12 cellular contexts compared by ENCODE assay signal in genomic region chr3:136730595-136731273, GRCh38. TPM values are rescaled to one million over a fixed set of nuclear protein-coding genes. Genes with fewer than 3 reads are reported as not detected.
DNase-seq lines count a peak whose midpoint lies in the region; ATAC-seq, FAIRE-seq and TF ChIP-seq lines count a peak whose summit lies in the region.
"Had no signal": no experiment of that assay in that cellular context is flagged by ENCODE, and none has a peak within 500 bp of the region (broad histone marks: within the 10 kb centered on the region; RNA-seq: fewer than 3 reads in every experiment).

No MANE protein-coding gene starts in this region.

- POLR2A ChIA-PET in GM12878 (lab: Charles Lee) = interaction anchor here (0.8 kb wide), 3 partner anchors 10 to 21 kb away, joined by 3 to 10 read pairs (median 4); no protein-coding TSS in a partner anchor

- SMC1A ChIA-PET in GM12878 (lab: Charles Lee; ENCODE audit: uncharacterized antibody, unreplicated experiment) = interaction anchor here (0.6 to 2.6 kb wide), 9 partner anchors 11 to 190 kb away, joined by 3 to 15 read pairs (median 4); partner anchors contain the start of gene STAG1

- no peaks in the 10 kb centered on the region for H3K27me3 ChIP-seq in GM12878 (replicated peaks in 1 of 2; ENCODE audit: control insufficient read depth in 2 of 2, insufficient read depth in 2 of 2, low read length in 1 of 2)
- H3K27me3 ChIP-seq in transverse colon = no peaks in the 10 kb centered on the region

- no peak overlapping the region for H3K27ac Mint-ChIP-seq in activated naive CD4-positive, alpha-beta T cell treated with anti-CD3 and anti-CD28 coated beads, Interleukin-2, amount 50 U/mL, for 72 hours
- H3K27ac Mint-ChIP-seq: T-helper 1 cell treated with Interleukin-12 subunit alpha and Interleukin-12 subunit beta and Interleukin-4 antibody, amounts not matched to agents 30 μg/mL and 1 μg/mL, for 36 hours had no signal

- FAIRE-seq in GM12878 (lab: Jason Lieb, UNC) = no peak

- RAD21 ChIA-PET in GM12878 (lab: Charles Lee; ENCODE audit: unreplicated experiment) = interaction anchor here (0.9 to 2.9 kb wide), 3 partner anchors 11 to 22 kb away, joined by 4 to 20 read pairs (median 10); partner anchors contain the start of gene STAG1

- no peaks in the 10 kb centered on the region for H3K9me3 Mint-ChIP-seq in activated naive CD4-positive, alpha-beta T cell treated with anti-CD3 and anti-CD28 coated beads, Interleukin-2, amount 50 U/mL, for 72 hours
- H3K9me3 Mint-ChIP-seq: neural crest cell; T-helper 1 cell treated with Interleukin-12 subunit alpha and Interleukin-12 subunit beta and Interleukin-4 antibody, amounts not matched to agents 30 μg/mL and 1 μg/mL, for 36 hours had no signal

- H3K79me2 ChIP-seq in GM12878 (ENCODE audit: control insufficient read depth, insufficient read depth, low read length) = peaks cover 86% of the 10 kb centered on the region

- peak; percentile 66 to 76 for ATAC-seq in activated naive CD4-positive, alpha-beta T cell treated with anti-CD3 and anti-CD28 coated beads, Interleukin-2, amount 50 U/mL, for 72 hours
- ATAC-seq in HG02870 (IDR thresholded peaks at IDR 0.05; ENCODE audit: unreplicated experiment) (peak; percentile 79), GM12878 (peak; percentile 77)

- no peak for TF ChIP-seq CTCF in GM12878 (IDR thresholded peaks at IDR 0.05 in 2 of 3, conservative IDR thresholded peaks at IDR 0.05 in 1 of 3; ENCODE audit: control insufficient read depth in 2 of 3, extremely low read depth in 1 of 3, insufficient read depth in 1 of 3, low read depth in 3 of 3, low read length in 3 of 3)
- TF ChIP-seq CTCF in transverse colon (IDR thresholded peaks at IDR 0.05) = no peak

- peak overlapping the region; percentile 56 for H3K4me2 ChIP-seq in GM12878 (ENCODE audit: control insufficient read depth, insufficient read depth)

- H2AFZ ChIP-seq in GM12878 (ENCODE audit: control insufficient read depth, low read depth, low read length) = no peak overlapping the region

- no peaks in the 10 kb centered on the region for H3K36me3 Mint-ChIP-seq in activated naive CD4-positive, alpha-beta T cell treated with anti-CD3 and anti-CD28 coated beads, Interleukin-2, amount 50 U/mL, for 72 hours

- TF ChIP-seq POLR2A in GM12878 (IDR thresholded peaks at IDR 0.05; ENCODE audit: low read depth, low read length) (no peak), transverse colon (IDR thresholded peaks at IDR 0.05) (no peak)

- CTCF ChIA-PET in GM12878 (lab: Yijun Ruan, JAX) = interaction anchor here (0.6 to 1.0 kb wide), 5 partner anchors 9 to 541 kb away, joined by 3 to 4 read pairs (median 3); partner anchors contain the start of gene STAG1

- H3K4me3 ChIP-seq in GM12878 = no peak overlapping the region
- H3K4me3 ChIP-seq in transverse colon = no peak overlapping the region

- in situ Hi-C loops in GM12878 (cut with MboI) (no loop called here), transverse colon (cut with MboI; ENCODE audit: low pct_ligation_motif_present in 1 of 4, low pct_unique_long_range_greater_than_20kb in 1 of 4, low sequenced_read_pairs in 3 of 4) (loop anchor here in 2 of 4 donors (25.0 kb wide), 2 partner anchors 343 to 643 kb away; no protein-coding TSS in a partner anchor)

- no peaks in the 10 kb centered on the region for H3K9me3 ChIP-seq in GM12878 (replicated peaks; ENCODE audit: control insufficient read depth, insufficient read depth, low read length)
- no peaks in the 10 kb centered on the region for H3K9me3 ChIP-seq in transverse colon

- intact Hi-C loops in GM12878 (cut with micrococcal nuclease; ENCODE audit: unreplicated experiment) = no loop called here
- intact Hi-C loops in transverse colon (cut with DNase I; ENCODE audit: low total_unique reads) = no loop called here

- peaks cover 0 to under 1% of the 10 kb centered on the region in 2 experiments; a peak in 1 of 4 replicates for H3K36me3 ChIP-seq in GM12878 (ENCODE audit: control insufficient read depth in 2 of 2, insufficient read depth in 2 of 2, low read length in 1 of 2)
- no peaks in the 10 kb centered on the region for H3K36me3 ChIP-seq in transverse colon

- H3K27ac ChIP-seq in GM12878 (ENCODE audit: control insufficient read depth, insufficient read depth) (no peak overlapping the region; the same call in 1 of the 2 replicates), transverse colon (peak overlapping the region; percentile 58 to 68 (median 66))

- DNase-seq in activated naive CD4-positive, alpha-beta T cell treated with anti-CD3 and anti-CD28 coated beads, Interleukin-2, amount 50 U/mL, for 72 hours (ENCODE audit: low spot score in 2 of 2) = no peak
- no peak for DNase-seq in activated naive CD4-positive, alpha-beta T cell treated with anti-CD3 and anti-CD28 coated beads, Interleukin-2, amount 50 U/mL, for 16 hours
- DNase-seq in GM12878 (ENCODE audit: low read depth, low spot score) (peak; percentile 56), transverse colon (peak; percentile 41), DMS 273 treated with DMSO at 0.1 percent for 48 hours (lab: John Stamatoyannopoulos, UW) (no peak), GM19238 (ENCODE audit: insufficient read length, low spot score) (no peak), retina (no peak)
- DNase-seq: effector CD4-positive, alpha-beta T cell; stimulated activated CD4-positive, alpha-beta T cell treated with anti-CD3 and anti-CD28 coated beads, Interleukin-4, amount 100 ng/mL, for 4 hours had no signal

- TF ChIP-seq EP300 in GM12878 (IDR thresholded peaks at IDR 0.05; ENCODE audit: borderline replicate concordance in 1 of 2, control insufficient read depth in 1 of 2, low read depth in 2 of 2, low read length in 2 of 2) (peak in 1 of 2 experiments; percentile 38; a peak in 1 of 4 replicates), transverse colon (IDR thresholded peaks at IDR 0.05; ENCODE audit: low read depth) (no peak)

- H3K9ac ChIP-seq in GM12878 (ENCODE audit: control insufficient read depth, insufficient read depth, low read length) = no peak overlapping the region

- TF ChIP-seq RAD21 in GM12878 (IDR thresholded peaks at IDR 0.05; ENCODE audit: insufficient read depth, low read depth, low read length) = no peak

- TSS peak; percentile 18 for BruUV-seq in GM12878 (replicated peaks; lab: Mats Ljungman, UMichigan)

- 0 out of 2 replicates have a peak, but pooled peaks cover 3% of the 10 kb centered on the region for H4K20me1 ChIP-seq in GM12878 (ENCODE audit: control insufficient read depth, insufficient read depth)

- H3K4me1 ChIP-seq in GM12878 (ENCODE audit: control insufficient read depth, insufficient read depth, low read length) (peaks cover 30% of the 10 kb centered on the region), transverse colon (peaks cover 25 to 78% (median 43%) of the 10 kb centered on the region in 4 donors)

TF ChIP-seq in GM12878, 131 proteins besides CTCF, POLR2A, EP300 and RAD21 (continues in another document):
- TF ChIP-seq NR2C1 (IDR thresholded peaks at IDR 0.05) (no peak), ZNF384 (IDR thresholded peaks at IDR 0.05; ENCODE audit: borderline replicate concordance, low read depth, low read length) (peak; percentile 29; the same call in 1 of the 2 replicates), IKZF2 (IDR thresholded peaks at IDR 0.05) (peak; percentile 77 to 81; a peak in 3 of 4 replicates), FOXM1 (IDR thresholded peaks at IDR 0.05; ENCODE audit: low read depth, low read length) (no peak), ZSCAN29 (IDR thresholded peaks at IDR 0.05) (no peak), RFX5 (IDR thresholded peaks at IDR 0.05; ENCODE audit: low read depth, low read length) (no peak), IRF3 (IDR thresholded peaks at IDR 0.05) (no peak), POLR2AphosphoS2 (IDR thresholded peaks at IDR 0.05; ENCODE audit: low read depth, low read length) (no peak), HSF1 (IDR thresholded peaks at IDR 0.05; ENCODE audit: low read depth, low read length) (no peak)

RNA-seq across cellular contexts. Expression of gene STAG1, which starts 21.4 kb away (rescaled TPM):
- 10 to 100 TPM; 35.8 to 40.5 TPM for total RNA-seq in activated naive CD4-positive, alpha-beta T cell treated with anti-CD3 and anti-CD28 coated beads, Interleukin-2, amount 50 U/mL, for 72 hours
- total RNA-seq in GM12878 (2013; cell fraction: nucleolus; rRNA removed) = 93.4 and 104 TPM in 2 replicates
- total RNA-seq in GM12878 (2014; rRNA removed) (20.1 and 24.4 TPM in 2 replicates), GM12878 (2014; rRNA removed; fragmentation: Illumina TruSeq; extraction: Trizol) (29.3 and 30.1 TPM in 2 replicates), GM12878 (2021) (26.1 and 28.4 TPM in 2 replicates), transverse colon (10 to 100 TPM; 14.5 to 57.2 (median 42.2) TPM)
- 7.0 TPM for polyA plus RNA-seq in GM12878 (2011; ENCODE audit: low read depth)
- polyA plus RNA-seq in GM12878 (2011; rRNA removed) (24.1 and 36.7 TPM in 2 replicates), GM12878 (2014; fragmentation: Illumina TruSeq; extraction: Trizol) (20.0 and 22.6 TPM in 2 replicates), GM12878 (2014; fragmentation: Nextera tagmentation; extraction: Ambion mirVana) (1 to 10 TPM; 4.4 to 4.8 TPM), GM12878 (2014; rRNA removed) (11.1 and 12.6 TPM in 2 replicates), GM12878 (2016; fragmentation: Nextera tagmentation; extraction: Ambion mirVana) (10 to 100 TPM; 20.3 to 26.3 TPM)
- 8.1 and 8.5 TPM in 2 replicates for polyA plus RNA-seq in GM12878 (2011; cell fraction: cytosol; rRNA removed)
- 12.3 and 15.1 TPM in 2 replicates for polyA plus RNA-seq in GM12878 (2011; cell fraction: nucleus; rRNA removed)
- polyA plus RNA-seq in GM12878 (2012) = 8.7 and 9.8 TPM in 2 replicates
- 28.0 and 42.9 TPM in 2 replicates for polyA minus RNA-seq in GM12878 (2011; rRNA and poly(A)+ RNA removed)
- polyA minus RNA-seq in GM12878 (2011; cell fraction: cytosol; rRNA and poly(A)+ RNA removed) = 13.2 and 16.1 TPM in 2 replicates
- polyA minus RNA-seq in GM12878 (2011; cell fraction: nucleus; rRNA and poly(A)+ RNA removed) = 20.7 and 39.0 TPM in 2 replicates

Comparison
In these comparisons a context has a peak if more than half of its experiments do, and no peak if none do; other contexts are left out.
1. DNase-seq: peak in GM12878 (single experiment) and transverse colon (single experiment); none in activated naive CD4-positive, alpha-beta T cell treated with anti-CD3 and anti-CD28 coated beads, Interleukin-2, amount 50 U/mL, for 72 hours (0 of 2), activated naive CD4-positive, alpha-beta T cell treated with anti-CD3 and anti-CD28 coated beads, Interleukin-2, amount 50 U/mL, for 16 hours (single experiment), DMS 273 treated with DMSO at 0.1 percent for 48 hours (single experiment), GM19238 (single experiment) and retina (single experiment).
2. Peak in every context shown above with its lines, with median percentiles within 50 percentile points of each other: ATAC-seq.